ENCODE assay signal across 20 cellular contexts in the genomic region with DNA sequence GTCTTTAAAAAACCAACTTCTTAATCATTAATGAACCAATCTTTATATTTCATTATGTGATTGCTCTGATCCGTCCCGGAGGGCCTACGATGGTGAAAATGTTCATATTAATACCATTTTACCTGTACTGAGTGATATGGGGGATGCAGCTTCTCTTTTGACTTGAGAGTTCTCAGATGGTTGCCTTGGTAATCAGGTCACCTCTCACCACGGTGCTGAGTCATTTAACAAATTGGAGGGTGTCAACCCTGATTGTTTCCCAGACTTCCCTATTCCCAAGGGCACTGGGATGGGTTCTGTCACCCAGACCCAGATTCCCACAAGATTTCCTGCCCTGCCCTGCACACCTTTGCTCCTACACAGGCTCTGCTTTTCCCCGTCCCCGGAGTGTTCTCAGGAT.
"Had no signal": no experiment of that assay in that cellular context is flagged by ENCODE, and none has a peak within 500 bp of the region (broad histone marks: within the 10 kb centered on the region; RNA-seq: fewer than 3 reads in every experiment).

No MANE protein-coding gene starts in this region.

- H3K36me3 ChIP-seq: gastrocnemius medialis, heart right ventricle, neutrophil, spleen, tibial nerve had no signal

- H3K27ac ChIP-seq: gastrocnemius medialis, heart right ventricle, neutrophil, spleen, testis, tibial nerve had no signal

- ATAC-seq: esophagus mucosa; gastrocnemius medialis; heart right ventricle; naive thymus-derived CD4-positive, alpha-beta T cell; sciatic nerve; stimulated activated memory B cell treated with anti-CD40 and anti-IgM and Interleukin-4, amounts not matched to agents 10 μg/mL and 1 μg/mL and 100 μg/mL, for 72 hours; stimulated activated naive CD8-positive, alpha-beta T cell treated with anti-CD3 and anti-CD28 coated beads, Interleukin-15, amount 100 ng/mL, for 72 hours had no signal

- DNase-seq: effector memory CD4-positive, alpha-beta T cell; gastrocnemius medialis; heart right ventricle; kidney glomerular epithelial cell; naive thymus-derived CD4-positive, alpha-beta T cell; nephron progenitor cell; posterior cingulate gyrus; spleen; stimulated activated CD4-positive, alpha-beta T cell treated with anti-CD3 and anti-CD28 coated beads, Interleukin-15, amount 100 ng/mL, for 24 hours; stimulated activated CD4-positive, alpha-beta T cell treated with anti-CD3 and anti-CD28 coated beads, Interleukin-1b, Interleukin-23, amount 100 ng/mL, for 48 hours; stimulated activated CD4-positive, alpha-beta T cell treated with anti-CD3 and anti-CD28 coated beads, Interleukin-4, amount 100 ng/mL, for 24 hours; stimulated activated naive CD8-positive, alpha-beta T cell treated with anti-CD3 and anti-CD28 coated beads, Interleukin-15, amount 100 ng/mL, for 72 hours; testis had no signal

- H3K4me1 ChIP-seq: gastrocnemius medialis, heart right ventricle, spleen, testis, tibial nerve had no signal

- FAIRE-seq: endometrium, islet of Langerhans had no signal

- H3K9me3 ChIP-seq: gastrocnemius medialis, heart right ventricle, neutrophil, spleen, testis, tibial nerve had no signal

- H3K4me3 ChIP-seq: gastrocnemius medialis, heart right ventricle, spleen, testis, tibial nerve had no signal

- H3K27me3 ChIP-seq: gastrocnemius medialis, neutrophil, testis, tibial nerve had no signal
